In genomic region chr16:89574681-89575246, GRCh38 we compare ENCODE assay signal across 1 cellular context.
A peak's percentile ranks its signal among the peaks of the same experiment; 100 is the strongest.
TF ChIP-seq lines count a peak whose summit lies in the region.

No MANE protein-coding gene starts in this region.

TF ChIP-seq in K562, 482 proteins besides CTCF, POLR2A, EP300 and RAD21 (continued from another document and continues in another):
- TF ChIP-seq E2F5 (CRISPR knock-in tag; IDR thresholded peaks at IDR 0.05) (no peak), SMC3 (conservative IDR thresholded peaks at IDR 0.05; ENCODE audit: insufficient read depth, low read depth, low read length) (peak; percentile 80), GATAD2A (IDR thresholded peaks at IDR 0.05) (0 out of 2 replicates have a peak, but pooled peaks have one; percentile 40), ZNF766 (CRISPR knock-in tag; conservative IDR thresholded peaks at IDR 0.05) (no peak), BDP1 (IDR thresholded peaks at IDR 0.05; ENCODE audit: insufficient read depth, insufficient read length) (no peak), SAFB (IDR thresholded peaks at IDR 0.05; ENCODE audit: borderline replicate concordance, low read depth, low read length) (0 out of 2 replicates have a peak, but pooled peaks have one; percentile 35), CHD2 (IDR thresholded peaks at IDR 0.05; ENCODE audit: low read depth, low read length) (no peak), ETS1 (conservative IDR thresholded peaks at IDR 0.05; ENCODE audit: control insufficient read depth, low read depth, low read length) (peak; percentile 38; the same call in 1 of the 2 replicates), EP400 (IDR thresholded peaks at IDR 0.05) (peak; percentile 66; the same call in 1 of the 2 replicates), CBFA2T2 (conservative IDR thresholded peaks at IDR 0.05) (no peak), ZNF143 (CRISPR knock-in tag; IDR thresholded peaks at IDR 0.05) (no peak), CXXC5 (CRISPR knock-in tag; IDR thresholded peaks at IDR 0.05) (peak; percentile 59), MED1 (CRISPR knock-in tag; IDR thresholded peaks at IDR 0.05; ENCODE audit: borderline replicate concordance) (no peak), FOXA3 (CRISPR knock-in tag; conservative IDR thresholded peaks at IDR 0.05 in 1 of 2, IDR thresholded peaks at IDR 0.05 in 1 of 2) (no peak), ATF3 (IDR thresholded peaks at IDR 0.05) (no peak), ATF3 (CRISPR knock-in tag; conservative IDR thresholded peaks at IDR 0.05) (no peak; the same call in 1 of the 2 replicates), ZHX1 (conservative IDR thresholded peaks at IDR 0.05; ENCODE audit: low read length) (no peak), CHD1 (IDR thresholded peaks at IDR 0.05; ENCODE audit: low read length) (peak; percentile 22), HDAC1 (IDR thresholded peaks at IDR 0.05) (no peak), ARID1B (IDR thresholded peaks at IDR 0.05) (0 out of 2 replicates have a peak, but pooled peaks have one; percentile 18), GATAD2B (IDR thresholded peaks at IDR 0.05; ENCODE audit: borderline replicate concordance) (peak; percentile 55; the same call in 1 of the 2 replicates), ZNF398 (CRISPR knock-in tag; IDR thresholded peaks at IDR 0.05) (no peak), ZNF644 (tag; IDR thresholded peaks at IDR 0.05; ENCODE audit: low read depth) (no peak), HCFC1 (IDR thresholded peaks at IDR 0.05; ENCODE audit: low read depth, low read length) (peak; percentile 19; the same call in 1 of the 2 replicates), NBN (IDR thresholded peaks at IDR 0.05; ENCODE audit: low read depth) (no peak), ZNF511 (CRISPR knock-in tag; IDR thresholded peaks at IDR 0.05) (peak; percentile 11; the same call in 1 of the 2 replicates), FUS (optimal IDR thresholded peaks at IDR 0.05; ENCODE audit: low read depth, low read length) (peak; percentile 39), SIRT6 (IDR thresholded peaks at IDR 0.05; ENCODE audit: low read depth, low read length) (no peak), CREB1 (IDR thresholded peaks at IDR 0.05) (peak; percentile 38; the same call in 1 of the 2 replicates), CREB1 (CRISPR knock-in tag; IDR thresholded peaks at IDR 0.05) (0 out of 2 replicates have a peak, but pooled peaks have one; percentile 1), RBFOX2 (IDR thresholded peaks at IDR 0.05; ENCODE audit: low read depth, low read length) (peak; percentile 83), E2F3 (CRISPR knock-in tag; IDR thresholded peaks at IDR 0.05) (peak; percentile 13; the same call in 1 of the 2 replicates), SOX6 (IDR thresholded peaks at IDR 0.05) (0 out of 2 replicates have a peak, but pooled peaks have one; percentile 16), MNT (conservative IDR thresholded peaks at IDR 0.05) (peak; percentile 22 to 63; a peak in 2 of 4 replicates), MAFK (IDR thresholded peaks at IDR 0.05; ENCODE audit: low read length) (no peak), PREB (CRISPR knock-in tag; IDR thresholded peaks at IDR 0.05) (no peak), SLC30A9 (CRISPR knock-in tag; IDR thresholded peaks at IDR 0.05) (no peak), CEBPB (tag; IDR thresholded peaks at IDR 0.05) (no peak), HDGF (IDR thresholded peaks at IDR 0.05) (no peak), EGR1 (conservative IDR thresholded peaks at IDR 0.05) (peak; percentile 80), ZNF696 (CRISPR knock-in tag; conservative IDR thresholded peaks at IDR 0.05) (no peak), BACH1 (tag; IDR thresholded peaks at IDR 0.05) (no peak), BHLHE40 (IDR thresholded peaks at IDR 0.05; ENCODE audit: low read length) (peak; percentile 57; the same call in 1 of the 2 replicates), SMARCC2 (IDR thresholded peaks at IDR 0.05; ENCODE audit: low read depth) (no peak), MBD1 (CRISPR knock-in tag; IDR thresholded peaks at IDR 0.05) (no peak), ESRRA (IDR thresholded peaks at IDR 0.05; ENCODE audit: borderline replicate concordance, low read depth) (peak; percentile 83; the same call in 1 of the 2 replicates), ATF7 (IDR thresholded peaks at IDR 0.05) (peak; percentile 68), KLF16 (IDR thresholded peaks at IDR 0.05) (peak; percentile 21; the same call in 1 of the 2 replicates), ETV5 (CRISPR knock-in tag; IDR thresholded peaks at IDR 0.05; ENCODE audit: low read depth) (no peak), SPI1 (IDR thresholded peaks at IDR 0.05; ENCODE audit: borderline replicate concordance, low read depth, low read length) (no peak), CREB5 (CRISPR knock-in tag; IDR thresholded peaks at IDR 0.05) (no peak), MEIS2 (IDR thresholded peaks at IDR 0.05; ENCODE audit: partially characterized antibody) (no peak), GMEB1 (CRISPR knock-in tag; IDR thresholded peaks at IDR 0.05) (0 out of 2 replicates have a peak, but pooled peaks have one; percentile 27), ZNF24 (IDR thresholded peaks at IDR 0.05) (0 out of 2 replicates have a peak, but pooled peaks have one; percentile 48), NR1H2 (CRISPR knock-in tag; IDR thresholded peaks at IDR 0.05) (no peak)
